ENCODE assay signal across 1 cellular context in the genomic region with DNA sequence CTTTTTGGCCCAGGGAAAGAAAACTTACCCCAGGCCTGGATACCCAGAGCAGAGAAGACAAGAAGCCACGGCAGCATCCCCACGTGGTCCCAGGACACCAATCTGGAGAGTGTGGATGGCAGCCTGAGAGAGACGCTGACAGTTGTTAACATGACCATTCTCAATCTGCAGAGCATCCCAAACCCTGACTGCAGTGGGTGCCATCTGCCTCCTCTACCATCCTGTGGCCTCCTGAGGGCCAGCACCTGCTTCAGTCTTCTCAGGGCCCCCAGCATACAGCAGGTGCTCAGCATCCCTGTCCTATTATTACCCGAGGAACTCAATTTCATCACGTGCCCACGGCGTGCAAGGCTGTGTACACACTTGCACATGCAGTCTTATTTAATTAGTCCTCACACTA.
TF ChIP-seq lines count a peak whose summit lies in the region.

No MANE protein-coding gene starts in this region.

TF ChIP-seq in WTC11, 78 proteins besides CTCF, POLR2A, EP300 and RAD21 (continued from another document):
- no peak for TF ChIP-seq IRF1 (CRISPR knock-in tag; IDR thresholded peaks at IDR 0.05)
TF ChIP-seq in WTC11: peak in this region for 0.
